Comparison of ENCODE assay signal across 8 cellular contexts in the genomic region with DNA sequence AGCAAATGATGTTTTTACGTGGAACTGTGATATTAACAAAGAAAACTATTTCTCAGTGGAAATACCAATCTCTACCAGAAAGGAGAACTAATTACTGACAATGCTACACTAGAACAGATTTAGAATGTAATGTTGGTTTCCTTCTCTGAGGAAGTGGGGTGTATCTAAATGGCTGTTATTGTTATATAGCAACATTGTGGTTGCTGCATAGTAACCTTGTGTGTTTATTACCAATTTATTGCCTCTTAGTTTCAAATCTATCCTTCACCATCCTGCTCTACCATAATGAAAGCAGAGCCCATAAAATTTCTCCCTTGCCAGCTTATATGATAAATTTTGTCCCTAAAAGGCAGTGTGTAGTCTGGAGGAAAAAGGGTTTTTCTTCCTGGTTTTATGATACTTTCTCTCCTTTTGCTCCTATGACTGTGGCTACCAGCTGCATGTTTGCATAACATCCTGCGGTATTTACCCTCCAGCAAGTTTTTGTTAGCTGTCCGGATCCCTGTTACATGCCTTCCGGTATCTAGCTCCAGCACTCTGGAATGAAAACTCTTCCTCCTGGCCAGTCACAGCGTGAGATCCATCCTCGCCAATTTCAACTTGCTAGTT. TPM values are rescaled to one million over a fixed set of nuclear protein-coding genes. Genes with fewer than 3 reads are reported as not detected.
DNase-seq lines count a peak whose midpoint lies in the region; ATAC-seq and TF ChIP-seq lines count a peak whose summit lies in the region.

No MANE protein-coding gene starts in this region.

- no peaks in the 10 kb centered on the region for H3K9me3 ChIP-seq in colonic mucosa

- DNase-seq in SKM-1 treated with dmso at 0.1 percent for 144 hours (lab: John Stamatoyannopoulos, UW; ENCODE audit: unreplicated experiment) (peak; percentile 36), SKM-1 (lab: John Stamatoyannopoulos, UW; ENCODE audit: unreplicated experiment) (no peak), NCI-H510A (lab: John Stamatoyannopoulos, UW) (peak; percentile 13), colonic mucosa (peak; percentile 68), myocyte (ENCODE audit: low read depth) (peak; percentile 83), hypothalamus (lab: John Stamatoyannopoulos, UW) (no peak)
- no peak for DNase-seq in stimulated activated naive CD4-positive, alpha-beta T cell (lab: John Stamatoyannopoulos, UW)

- no peaks in the 10 kb centered on the region for H3K36me3 ChIP-seq in colonic mucosa

- peak overlapping the region in 1 of 2 donors; percentile 63 for H3K9ac ChIP-seq in colonic mucosa (ENCODE audit: low read depth in 2 of 2, low read length in 2 of 2)

- no peaks in the 10 kb centered on the region for H3K27me3 ChIP-seq in colonic mucosa

- H3K27ac ChIP-seq in colonic mucosa = peak overlapping the region; percentile 71

- intact Hi-C loops in colonic mucosa (cut with DNase I) = no loop called here

- H3K4me1 ChIP-seq in colonic mucosa = peaks cover 4% of the 10 kb centered on the region

- ATAC-seq in HG02884 (IDR thresholded peaks at IDR 0.05; ENCODE audit: unreplicated experiment) = peak; percentile 87

- no peak for TF ChIP-seq CTCF in colonic mucosa (IDR thresholded peaks at IDR 0.05)

- H3K4me3 ChIP-seq in colonic mucosa = no peak overlapping the region

RNA-seq across cellular contexts. Expression of gene KLRK1, which starts 5.7 kb away (rescaled TPM):
- total RNA-seq in colonic mucosa = 1 to 10 TPM; 1.1 to 1.6 TPM
- 0.21 TPM in 1 of 2 replicates, not detected in the other for total RNA-seq in myocyte
- polyA plus RNA-seq in myocyte (2012) = 0.08 TPM

RNA-seq across cellular contexts. Expression of gene KLRC4, which starts 14.1 kb away (rescaled TPM):
- total RNA-seq in colonic mucosa (under 1 TPM; 0.47 to 0.80 TPM), myocyte (not detected in 2 replicates)
- polyA plus RNA-seq in myocyte (2012) = not detected

RNA-seq across cellular contexts. Expression of gene KLRC3, which starts 24.9 kb away (rescaled TPM):
- total RNA-seq in colonic mucosa (not detected), myocyte (not detected in 2 replicates)
- polyA plus RNA-seq in myocyte (2012) = not detected

RNA-seq across cellular contexts. Expression of gene KLRC2, which starts 40.3 kb away (rescaled TPM):
- total RNA-seq in colonic mucosa (under 1 TPM in 1 of 2 donors, not detected in 1; 0.50 TPM), myocyte (0.40 TPM in 1 of 2 replicates, not detected in the other)
- not detected for polyA plus RNA-seq in myocyte (2012)

RNA-seq across cellular contexts. Expression of gene KLRC1, which starts 57.7 kb away (rescaled TPM):
- total RNA-seq in colonic mucosa (1 to 10 TPM; 1.0 to 1.3 TPM), myocyte (not detected in 2 replicates)
- not detected for polyA plus RNA-seq in myocyte (2012)

Comparison
In these comparisons a context has a peak if more than half of its experiments do, and no peak if none do; other contexts are left out.
1. DNase-seq: peak in SKM-1 treated with dmso at 0.1 percent for 144 hours (single experiment), NCI-H510A (single experiment), colonic mucosa (single experiment) and myocyte (single experiment); none in SKM-1 (single experiment), hypothalamus (0 of 51) and stimulated activated naive CD4-positive, alpha-beta T cell (0 of 6).